Comparison of ENCODE assay signal across 18 cellular contexts in the genomic region with DNA sequence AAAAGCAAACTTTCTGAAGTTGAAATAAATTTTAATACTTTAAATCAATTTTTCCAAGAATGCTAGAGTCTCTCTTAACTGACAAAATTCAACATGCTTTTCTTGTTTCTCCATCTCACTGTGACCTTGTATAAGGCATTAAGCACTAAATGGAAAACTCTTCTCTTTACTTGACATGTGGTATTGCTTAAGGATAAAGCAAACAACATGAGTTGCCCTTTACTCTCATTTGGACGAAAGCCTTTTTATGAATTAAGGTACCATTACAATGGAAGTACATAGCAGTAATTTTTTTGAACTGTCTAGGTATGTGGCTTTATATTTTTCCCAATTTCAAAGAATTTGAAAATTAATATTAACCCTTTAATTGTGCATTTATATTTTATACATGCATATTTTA. TPM values are rescaled to one million over a fixed set of nuclear protein-coding genes. Genes with fewer than 3 reads are reported as not detected.
DNase-seq lines count a peak whose midpoint lies in the region; ATAC-seq and TF ChIP-seq lines count a peak whose summit lies in the region.
"Had no signal": no experiment of that assay in that cellular context is flagged by ENCODE, and none has a peak within 500 bp of the region (broad histone marks: within the 10 kb centered on the region; RNA-seq: fewer than 3 reads in every experiment).

No MANE protein-coding gene starts in this region.

- H3K9me3 ChIP-seq in left lung = peaks cover 0 to 11% of the 10 kb centered on the region in 2 donors
- H3K9me3 ChIP-seq in naive thymus-derived CD4-positive, alpha-beta T cell (ENCODE audit: control insufficient read depth in 2 of 3, low read length in 3 of 3) = no peaks in the 10 kb centered on the region
- H3K9me3 ChIP-seq: A549 had no signal

- no peak overlapping the region for H3K27ac ChIP-seq in left lung
- H3K27ac ChIP-seq in naive thymus-derived CD4-positive, alpha-beta T cell (ENCODE audit: low read depth, low read length) = no peak overlapping the region
- H3K27ac ChIP-seq: A549, Peyer's patch had no signal

- CTCF ChIA-PET in naive thymus-derived CD4-positive, alpha-beta T cell (lab: Charles Lee) = no interaction called here

- DNase-seq in AG10803 (ENCODE audit: low read depth) = peak; percentile 64
- DNase-seq in HuH-7.5 (ENCODE audit: low spot score) = peak; percentile 11
- DNase-seq in fibroblast of mammary gland (ENCODE audit: low read depth) = peak; percentile 75
- no peak for DNase-seq in left lung
- no peak for DNase-seq in stimulated activated naive B cell treated with anti-CD40 and anti-IgM and Interleukin-4, amounts not matched to agents 10 μg/mL and 1 μg/mL and 100 μg/mL, for 72 hours
- DNase-seq in naive thymus-derived CD4-positive, alpha-beta T cell = no peak
- no peak for DNase-seq in activated CD8-positive, alpha-beta memory T cell treated with anti-CD3 and anti-CD28 coated beads, Interleukin-2, amount 50 U/mL, for 4 hours
- DNase-seq in kidney glomerular epithelial cell (lab: John Stamatoyannopoulos, UW) = no peak
- DNase-seq: CD4-positive, CD25-positive, alpha-beta regulatory T cell; DMS79 treated with DMSO at 0.1 percent for 48 hours; NCI-H1436; NCI-H2029 treated with DMSO at 0.1 percent for 48 hours; NCI-H510A treated with DMSO at 0.1 percent for 48 hours; Peyer's patch; Right ventricle myocardium superior had no signal

- no peaks in the 10 kb centered on the region for H3K27me3 ChIP-seq in left lung
- H3K27me3 ChIP-seq in naive thymus-derived CD4-positive, alpha-beta T cell (ENCODE audit: control insufficient read depth in 2 of 2, insufficient read depth in 2 of 2, low read length in 2 of 2) = no peaks in the 10 kb centered on the region
- H3K27me3 ChIP-seq: Peyer's patch had no signal

- no peaks in the 10 kb centered on the region for H3K27me3 Mint-ChIP-seq in stimulated activated naive B cell treated with anti-CD40 and anti-IgM and Interleukin-4, amounts not matched to agents 10 μg/mL and 1 μg/mL and 100 μg/mL, for 72 hours
- peaks cover 0 to 7% (median 3%) of the 10 kb centered on the region in 5 donors for H3K27me3 Mint-ChIP-seq in naive thymus-derived CD4-positive, alpha-beta T cell
- H3K27me3 Mint-ChIP-seq: CD4-positive, CD25-positive, alpha-beta regulatory T cell had no signal

- H3K36me3 ChIP-seq in left lung = no peaks in the 10 kb centered on the region
- H3K36me3 ChIP-seq in naive thymus-derived CD4-positive, alpha-beta T cell (ENCODE audit: control insufficient read depth in 2 of 3, insufficient read depth in 3 of 3, low read length in 3 of 3) = no peaks in the 10 kb centered on the region
- H3K36me3 ChIP-seq: Peyer's patch had no signal

- H3K27ac Mint-ChIP-seq in stimulated activated naive B cell treated with anti-CD40 and anti-IgM and Interleukin-4, amounts not matched to agents 10 μg/mL and 1 μg/mL and 100 μg/mL, for 72 hours = no peak overlapping the region
- H3K27ac Mint-ChIP-seq in naive thymus-derived CD4-positive, alpha-beta T cell = no peak overlapping the region
- H3K27ac Mint-ChIP-seq: CD4-positive, CD25-positive, alpha-beta regulatory T cell had no signal

- intact Hi-C loops in left lung (cut with DNase I) = no loop called here
- intact Hi-C loops in naive thymus-derived CD4-positive, alpha-beta T cell (cut with micrococcal nuclease) = loop anchor here in 1 of 2 donors (10.0 kb wide), 1 partner anchor 1067 kb away; no protein-coding TSS in a partner anchor

- peak; percentile 79 for ATAC-seq in left lung
- ATAC-seq in stimulated activated naive B cell treated with anti-CD40 and anti-IgM and Interleukin-4, amounts not matched to agents 10 μg/mL and 1 μg/mL and 100 μg/mL, for 72 hours (replicated peaks) = no peak
- ATAC-seq in naive thymus-derived CD4-positive, alpha-beta T cell = no peak
- ATAC-seq: A549, HCT116 had no signal

- TF ChIP-seq CTCF in AG10803 (conservative IDR thresholded peaks at IDR 0.05; ENCODE audit: low read length) (no peak), fibroblast of mammary gland (conservative IDR thresholded peaks at IDR 0.05; ENCODE audit: control insufficient read depth, insufficient read depth, low read depth, low read length) (no peak), left lung (IDR thresholded peaks at IDR 0.05) (no peak)

- POLR2A ChIA-PET in naive thymus-derived CD4-positive, alpha-beta T cell (lab: Charles Lee) = no interaction called here

- H3K4me1 ChIP-seq in left lung = no peaks in the 10 kb centered on the region
- H3K4me1 ChIP-seq in naive thymus-derived CD4-positive, alpha-beta T cell (ENCODE audit: control insufficient read depth in 2 of 2, insufficient read depth in 2 of 2, low read length in 2 of 2) = no peaks in the 10 kb centered on the region
- H3K4me1 ChIP-seq: A549, Peyer's patch had no signal

- no peak overlapping the region for H3K4me3 Mint-ChIP-seq in stimulated activated naive B cell treated with anti-CD40 and anti-IgM and Interleukin-4, amounts not matched to agents 10 μg/mL and 1 μg/mL and 100 μg/mL, for 72 hours
- no peak overlapping the region for H3K4me3 Mint-ChIP-seq in naive thymus-derived CD4-positive, alpha-beta T cell
- H3K4me3 Mint-ChIP-seq: CD4-positive, CD25-positive, alpha-beta regulatory T cell had no signal

- no peaks in the 10 kb centered on the region for H3K4me1 Mint-ChIP-seq in stimulated activated naive B cell treated with anti-CD40 and anti-IgM and Interleukin-4, amounts not matched to agents 10 μg/mL and 1 μg/mL and 100 μg/mL, for 72 hours
- H3K4me1 Mint-ChIP-seq in naive thymus-derived CD4-positive, alpha-beta T cell = no peaks in the 10 kb centered on the region
- H3K4me1 Mint-ChIP-seq: CD4-positive, CD25-positive, alpha-beta regulatory T cell had no signal

- H3K4me3 ChIP-seq in AG10803 (ENCODE audit: low read length) (no peak overlapping the region), fibroblast of mammary gland (ENCODE audit: control insufficient read depth, low read depth, low read length) (no peak overlapping the region), left lung (no peak overlapping the region)
- H3K4me3 ChIP-seq in naive thymus-derived CD4-positive, alpha-beta T cell (ENCODE audit: low read length) = no peak overlapping the region
- H3K4me3 ChIP-seq: A549, Peyer's patch had no signal

- H3K9me3 Mint-ChIP-seq in stimulated activated naive B cell treated with anti-CD40 and anti-IgM and Interleukin-4, amounts not matched to agents 10 μg/mL and 1 μg/mL and 100 μg/mL, for 72 hours = peaks cover 3 to 5% of the 10 kb centered on the region in 2 donors
- peaks cover 0 to 10% (median 6%) of the 10 kb centered on the region in 11 donors for H3K9me3 Mint-ChIP-seq in naive thymus-derived CD4-positive, alpha-beta T cell

- no peaks in the 10 kb centered on the region for H3K36me3 Mint-ChIP-seq in stimulated activated naive B cell treated with anti-CD40 and anti-IgM and Interleukin-4, amounts not matched to agents 10 μg/mL and 1 μg/mL and 100 μg/mL, for 72 hours
- H3K36me3 Mint-ChIP-seq in naive thymus-derived CD4-positive, alpha-beta T cell = no peaks in the 10 kb centered on the region
- H3K36me3 Mint-ChIP-seq: CD4-positive, CD25-positive, alpha-beta regulatory T cell had no signal

RNA-seq across cellular contexts. Expression of gene STRIT1, which starts 1.4 kb away (rescaled TPM):
- total RNA-seq in left lung = not detected
- not detected for total RNA-seq in naive thymus-derived CD4-positive, alpha-beta T cell
- not detected for polyA plus RNA-seq in naive thymus-derived CD4-positive, alpha-beta T cell
- total RNA-seq: CD4-positive, CD25-positive, alpha-beta regulatory T cell; HT-29; Peyer's patch; Right ventricle myocardium superior had no signal
- polyA plus RNA-seq: A549; CD4-positive, CD25-positive, alpha-beta regulatory T cell had no signal

Comparison
In these comparisons a context has a peak if more than half of its experiments do, and no peak if none do; other contexts are left out.
1. DNase-seq: peak in AG10803 (single experiment), HuH-7.5 (single experiment) and fibroblast of mammary gland (single experiment); none in left lung (0 of 2), stimulated activated naive B cell treated with anti-CD40 and anti-IgM and Interleukin-4, amounts not matched to agents 10 μg/mL and 1 μg/mL and 100 μg/mL, for 72 hours (single experiment), naive thymus-derived CD4-positive, alpha-beta T cell (0 of 9), activated CD8-positive, alpha-beta memory T cell treated with anti-CD3 and anti-CD28 coated beads, Interleukin-2, amount 50 U/mL, for 4 hours (single experiment) and kidney glomerular epithelial cell (single experiment).